Comparison of ENCODE assay signal across 7 cellular contexts in genomic region chr6:145015739-145016558, GRCh38.
DNase-seq lines count a peak whose midpoint lies in the region; ATAC-seq, FAIRE-seq and TF ChIP-seq lines count a peak whose summit lies in the region.

No MANE protein-coding gene starts in this region.

- H3K56ac ChIP-seq in H9 (ENCODE audit: insufficient read length, low read depth, low read length), result no peak overlapping the region

- H3K4me1 Mint-ChIP-seq in H9 (peaks cover 14 to 16% of the 10 kb centered on the region in 2 experiments), neural progenitor cell (no peaks in the 10 kb centered on the region)

- H3K9ac ChIP-seq in H9 (ENCODE audit: extremely low read depth, insufficient read length, low read length), result no peak overlapping the region
- no peak overlapping the region for H3K9ac ChIP-seq in K562 (ENCODE audit: insufficient read depth in 1 of 2, low read depth in 2 of 2, low read length in 2 of 2)
- no peak overlapping the region for H3K9ac ChIP-seq in trophoblast cell (ENCODE audit: low read length)
- no peak overlapping the region for H3K9ac ChIP-seq in neural progenitor cell

- H3K23ac ChIP-seq in H9 (ENCODE audit: insufficient read length, low read depth, low read length) (no peak overlapping the region), trophoblast cell (ENCODE audit: low read length) (no peak overlapping the region)

- H2AFZ ChIP-seq in H9 (ENCODE audit: low read length) (peak overlapping the region; percentile 77), K562 (ENCODE audit: low read depth, low read length) (no peak overlapping the region), trophoblast cell (ENCODE audit: insufficient read depth, low read length, poor library complexity) (no peak overlapping the region), neural progenitor cell (replicated peaks) (no peak overlapping the region)

- no peak overlapping the region for H4K5ac ChIP-seq in H9 (ENCODE audit: insufficient read length, low read depth, low read length)

- no peak overlapping the region for H3T11ph ChIP-seq in H9 (ENCODE audit: low read length)

- H3K9me3 Mint-ChIP-seq in H9 (peaks cover 0 to 2% of the 10 kb centered on the region in 2 experiments; a peak in 1 of 5 replicates), neural progenitor cell (no peaks in the 10 kb centered on the region)

- no peak for TF ChIP-seq POLR2A in K562 (conservative IDR thresholded peaks at IDR 0.05)

- WGBS in H9 (ENCODE audit: extremely low coverage, insufficient read length, low lambda C conversion rate), result no CpG with 5 or more reads among the region's 2 CpGs
- 0% methylated on average over 2 of the region's 2 CpGs for WGBS in K562 (ENCODE audit: insufficient coverage, low coverage, missing lambda C conversion rate)
- WGBS in trophoblast cell (ENCODE audit: extremely low coverage, insufficient coverage, insufficient read length), result no CpG with 5 or more reads among the region's 2 CpGs

- TF ChIP-seq EP300 in K562 (IDR thresholded peaks at IDR 0.05; ENCODE audit: low read length), result no peak

- H2BK12ac ChIP-seq in H9 (ENCODE audit: insufficient read length, low read depth, low read length) (no peak overlapping the region), trophoblast cell (ENCODE audit: low read length) (no peak overlapping the region)

- H4K12ac ChIP-seq in trophoblast cell (ENCODE audit: low read depth, low read length), result no peak overlapping the region

- H3K79me2 ChIP-seq in H9 (ENCODE audit: insufficient read depth, low read length), result no peaks in the 10 kb centered on the region
- no peaks in the 10 kb centered on the region for H3K79me2 ChIP-seq in K562 (ENCODE audit: control insufficient read depth, insufficient read depth, low read length)
- no peaks in the 10 kb centered on the region for H3K79me2 ChIP-seq in trophoblast cell (ENCODE audit: control insufficient read depth, insufficient read depth, low read length, poor library complexity)
- no peaks in the 10 kb centered on the region for H3K79me2 ChIP-seq in neural progenitor cell (ENCODE audit: low read depth)

- no peak overlapping the region for H2BK120ac ChIP-seq in H9 (ENCODE audit: low read depth, low read length, poor library complexity, severe bottlenecking)
- H2BK120ac ChIP-seq in trophoblast cell (ENCODE audit: insufficient read depth, low read length, poor library complexity), result no peak overlapping the region

- H3K4me3 ChIP-seq in K562, result no peak overlapping the region
- H3K4me3 ChIP-seq in trophoblast cell (ENCODE audit: low read depth, low read length), result no peak overlapping the region
- no peak overlapping the region for H3K4me3 ChIP-seq in neural progenitor cell

- intact Hi-C loops in K562 (cut with micrococcal nuclease), result no loop called here

- H2BK5ac ChIP-seq in H9 (ENCODE audit: insufficient read length, low read length), result no peak overlapping the region
- H2BK5ac ChIP-seq in trophoblast cell (ENCODE audit: low read depth, low read length, poor library complexity), result no peak overlapping the region

- no peak for DNase-seq in H9
- peak; percentile 98 for DNase-seq in M059J (ENCODE audit: low read depth)
- peak in 1 of 4 experiments; percentile 9 for DNase-seq in K562 (ENCODE audit: extremely low read depth in 1 of 4, low spot score in 3 of 4)
- peak; percentile 4 to 58 for DNase-seq in trophoblast cell
- no peak for DNase-seq in neural progenitor cell (ENCODE audit: low spot score)
- no peak for DNase-seq in NCI-H2107 treated with DMSO at 0.1 percent for 48 hours (lab: John Stamatoyannopoulos, UW; ENCODE audit: unreplicated experiment)

- H3K36me3 ChIP-seq in K562 (ENCODE audit: control insufficient read depth, insufficient read depth, low read length) (no peaks in the 10 kb centered on the region), trophoblast cell (ENCODE audit: control insufficient read depth in 1 of 2, insufficient read depth in 2 of 2, low read length in 2 of 2) (no peaks in the 10 kb centered on the region), neural progenitor cell (no peaks in the 10 kb centered on the region)

- no peak overlapping the region for H3K27ac ChIP-seq in H9 (ENCODE audit: insufficient read length, low read depth, low read length)
- H3K27ac ChIP-seq in K562 (ENCODE audit: extremely low read depth, low read depth, low read length), result no peak overlapping the region
- no peak overlapping the region for H3K27ac ChIP-seq in trophoblast cell (ENCODE audit: low read depth, low read length)
- H3K27ac ChIP-seq in neural progenitor cell, result no peak overlapping the region

- no peak overlapping the region for H4K91ac ChIP-seq in H9 (ENCODE audit: insufficient read length, low read depth, low read length)
- no peak overlapping the region for H4K91ac ChIP-seq in trophoblast cell (ENCODE audit: low read depth, low read length)

- no peaks in the 10 kb centered on the region for H3F3A ChIP-seq in neural progenitor cell (ENCODE audit: low read depth)

- H3K14ac ChIP-seq in H9 (ENCODE audit: insufficient read depth, low read length) (no peak overlapping the region), trophoblast cell (ENCODE audit: low read length) (no peak overlapping the region)

- no peak overlapping the region for H4K8ac ChIP-seq in H9 (replicated peaks; ENCODE audit: insufficient read length, low read depth, low read length)
- H4K8ac ChIP-seq in trophoblast cell (ENCODE audit: low read depth, low read length), result no peak overlapping the region

- TF ChIP-seq CTCF in H9 (conservative IDR thresholded peaks at IDR 0.05) (no peak), K562 (IDR thresholded peaks at IDR 0.05 in 2 of 3, conservative IDR thresholded peaks at IDR 0.05 in 1 of 3; ENCODE audit: insufficient read depth in 2 of 3, low read depth in 1 of 3, low read length in 3 of 3) (no peak), neural progenitor cell (IDR thresholded peaks at IDR 0.05) (no peak)

- no TSS peak for BruUV-seq in K562 (replicated peaks; lab: Mats Ljungman, UMichigan)

- H3K4ac ChIP-seq in H9 (ENCODE audit: low read depth, low read length) (no peak overlapping the region), trophoblast cell (ENCODE audit: low read depth, low read length) (no peak overlapping the region)

- H2AK5ac ChIP-seq in H9 (ENCODE audit: insufficient read length, low read length), result no peak overlapping the region
- H2AK5ac ChIP-seq in trophoblast cell (ENCODE audit: low read length), result no peak overlapping the region

- no peaks in the 10 kb centered on the region for H3K23me2 ChIP-seq in H9 (ENCODE audit: insufficient read length, low read depth, low read length, poor library complexity, severe bottlenecking)

- H3K18ac ChIP-seq in H9 (ENCODE audit: insufficient read length, low read depth, low read length), result no peak overlapping the region
- H3K18ac ChIP-seq in trophoblast cell (ENCODE audit: low read length), result no peak overlapping the region

- CTCF ChIA-PET in K562 (lab: Yijun Ruan, JAX; ENCODE audit: low intra/inter-chr PET ratio), result no interaction called here

- H3K4me2 ChIP-seq in H9 (ENCODE audit: insufficient read depth, insufficient read length, low read length), result no peak overlapping the region
- no peak overlapping the region for H3K4me2 ChIP-seq in K562 (ENCODE audit: insufficient read depth, low read length)
- H3K4me2 ChIP-seq in trophoblast cell (ENCODE audit: low read length), result no peak overlapping the region
- no peak overlapping the region for H3K4me2 ChIP-seq in neural progenitor cell

- in situ Hi-C loops in K562 (cut with MboI), result no loop called here

- no peak for TF ChIP-seq RAD21 in K562 (CRISPR knock-in tag; conservative IDR thresholded peaks at IDR 0.05 in 1 of 2, IDR thresholded peaks at IDR 0.05 in 1 of 2)

- no peak overlapping the region for H2BK20ac ChIP-seq in H9 (ENCODE audit: low read depth, low read length, poor library complexity, severe bottlenecking)

- no peaks in the 10 kb centered on the region for H3K36me3 Mint-ChIP-seq in H9 (ENCODE audit: insufficient read depth in 1 of 3, low read depth in 3 of 3)
- H3K36me3 Mint-ChIP-seq in neural progenitor cell, result no peaks in the 10 kb centered on the region

- peak; percentile 55 for FAIRE-seq in K562 (lab: Jason Lieb, UNC)

- H3K9me1 ChIP-seq in K562 (ENCODE audit: control insufficient read depth, insufficient read depth, low read length), result no peaks in the 10 kb centered on the region

- H3K27me3 Mint-ChIP-seq in H9 (ENCODE audit: low read depth), result no peaks in the 10 kb centered on the region
- H3K27me3 Mint-ChIP-seq in neural progenitor cell (ENCODE audit: insufficient read depth, low read depth), result peaks cover 2% of the 10 kb centered on the region

- peak overlapping the region in 1 of 3 experiments; percentile 35; a peak in 1 of 7 replicates for H3K27ac Mint-ChIP-seq in H9
- no peak overlapping the region for H3K27ac Mint-ChIP-seq in neural progenitor cell

- H3K9me3 ChIP-seq in H9 (ENCODE audit: control insufficient read depth, low read depth, low read length) (no peaks in the 10 kb centered on the region), K562 (replicated peaks; ENCODE audit: control insufficient read depth, insufficient read depth, low read depth, low read length) (no peaks in the 10 kb centered on the region; the same call in 1 of the 2 replicates), trophoblast cell (ENCODE audit: insufficient read depth, low read depth, low read length) (no peaks in the 10 kb centered on the region), neural progenitor cell (ENCODE audit: low read depth) (no peaks in the 10 kb centered on the region)

- H3K79me1 ChIP-seq in H9 (ENCODE audit: insufficient read depth, low read depth, low read length, poor library complexity, severe bottlenecking) (no peaks in the 10 kb centered on the region), trophoblast cell (ENCODE audit: low read length) (no peaks in the 10 kb centered on the region)

- H3K4me3 Mint-ChIP-seq in H9 (no peak overlapping the region), neural progenitor cell (no peak overlapping the region)

- H3K4me1 ChIP-seq in H9 (ENCODE audit: insufficient read depth, low read length) (no peaks in the 10 kb centered on the region), K562 (replicated peaks in 1 of 2; ENCODE audit: control insufficient read depth in 2 of 2, insufficient read depth in 2 of 2, low read length in 2 of 2) (no peaks in the 10 kb centered on the region), trophoblast cell (ENCODE audit: control insufficient read depth in 1 of 2, insufficient read depth in 2 of 2, low read length in 2 of 2) (no peaks in the 10 kb centered on the region), neural progenitor cell (peaks cover 4% of the 10 kb centered on the region)

- H2BK15ac ChIP-seq in H9 (ENCODE audit: low read depth, low read length), result no peak overlapping the region

- H3K27me3 ChIP-seq in H9 (ENCODE audit: insufficient read depth, low read length), result no peaks in the 10 kb centered on the region
- no peaks in the 10 kb centered on the region for H3K27me3 ChIP-seq in K562 (ENCODE audit: control insufficient read depth in 2 of 2, insufficient read depth in 2 of 2, low read length in 2 of 2)
- no peaks in the 10 kb centered on the region for H3K27me3 ChIP-seq in trophoblast cell (ENCODE audit: insufficient read depth, low read length)
- no peaks in the 10 kb centered on the region for H3K27me3 ChIP-seq in neural progenitor cell

- no peaks in the 10 kb centered on the region for H4K20me1 ChIP-seq in H9 (ENCODE audit: control insufficient read depth, insufficient read depth, insufficient read length)
- no peaks in the 10 kb centered on the region for H4K20me1 ChIP-seq in K562 (replicated peaks; ENCODE audit: control insufficient read depth, insufficient read depth, low read length)
- H4K20me1 ChIP-seq in neural progenitor cell (ENCODE audit: low read depth), result no peaks in the 10 kb centered on the region

- ATAC-seq in GM18520 (IDR thresholded peaks at IDR 0.05; ENCODE audit: unreplicated experiment) (peak; percentile 95), K562 (no peak)

- POLR2A ChIA-PET in K562 (lab: Yijun Ruan, JAX), result no interaction called here

Comparison
In these comparisons a context has a peak if more than half of its experiments do, and no peak if none do; other contexts are left out.
1. DNase-seq: peak in M059J (single experiment) and trophoblast cell (2 of 2); none in H9 (single experiment), neural progenitor cell (single experiment) and NCI-H2107 treated with DMSO at 0.1 percent for 48 hours (single experiment).